Comparison of ENCODE assay signal across 12 cellular contexts in genomic region chr9:71760901-71761300, GRCh38. TPM values are rescaled to one million over a fixed set of nuclear protein-coding genes. Genes with fewer than 3 reads are reported as not detected.
A peak's percentile ranks its signal among the peaks of the same experiment; 100 is the strongest.
DNase-seq lines count a peak whose midpoint lies in the region; ATAC-seq and TF ChIP-seq lines count a peak whose summit lies in the region.
"Had no signal": no experiment of that assay in that cellular context is flagged by ENCODE, and none has a peak within 500 bp of the region (broad histone marks: within the 10 kb centered on the region; RNA-seq: fewer than 3 reads in every experiment).

No MANE protein-coding gene starts in this region.

- DNase-seq in activated CD4-positive, alpha-beta memory T cell treated with anti-CD3 and anti-CD28 coated beads for 36 hours: no peak
- DNase-seq in activated CD4-positive, alpha-beta memory T cell treated with anti-CD3 and anti-CD28 coated beads, Interleukin-2, amount 10 ng/mL, durations not matched to agents 7 days and 5 days: no peak
- DNase-seq in NCI-H510A treated with DMSO at 0.1 percent for 48 hours (lab: John Stamatoyannopoulos, UW): peak; percentile 63
- no peak for DNase-seq in hepatocyte (ENCODE audit: low spot score)
- DNase-seq in psoas muscle: peak in 1 of 2 donors; percentile 23
- DNase-seq in LoVo (ENCODE audit: low spot score): no peak
- no peak for DNase-seq in stimulated activated CD4-positive, alpha-beta T cell treated with anti-CD3 and anti-CD28 coated beads, Interleukin-4, amount 100 ng/mL, for 4 hours
- no peak for DNase-seq in D341Med (ENCODE audit: low spot score)
- DNase-seq: activated CD8-positive, alpha-beta memory T cell treated with anti-CD3 and anti-CD28 coated beads, Interleukin-2, amount 50 U/mL, for 48 hours; NCI-H1048 had no signal

- H3K27me3 Mint-ChIP-seq in activated CD4-positive, alpha-beta memory T cell treated with anti-CD3 and anti-CD28 coated beads for 36 hours: no peaks in the 10 kb centered on the region
- H3K27me3 Mint-ChIP-seq in activated CD4-positive, alpha-beta memory T cell treated with anti-CD3 and anti-CD28 coated beads, Interleukin-2, amount 10 ng/mL, durations not matched to agents 7 days and 5 days: no peaks in the 10 kb centered on the region
- H3K27me3 Mint-ChIP-seq: dendritic cell treated with granulocyte-macrophage colony-stimulating factor and Interleukin-4, amounts not matched to agents 40 ng/mL and 50 ng/mL, for 4 days had no signal

- H3K9me3 Mint-ChIP-seq in activated CD4-positive, alpha-beta memory T cell treated with anti-CD3 and anti-CD28 coated beads for 36 hours: no peaks in the 10 kb centered on the region
- no peaks in the 10 kb centered on the region for H3K9me3 Mint-ChIP-seq in activated CD4-positive, alpha-beta memory T cell treated with anti-CD3 and anti-CD28 coated beads, Interleukin-2, amount 10 ng/mL, durations not matched to agents 7 days and 5 days
- H3K9me3 Mint-ChIP-seq: dendritic cell treated with granulocyte-macrophage colony-stimulating factor and Interleukin-4, amounts not matched to agents 40 ng/mL and 50 ng/mL, for 4 days had no signal

- intact Hi-C loops in activated CD4-positive, alpha-beta memory T cell treated with anti-CD3 and anti-CD28 coated beads for 36 hours (cut with micrococcal nuclease): no loop called here
- intact Hi-C loops in psoas muscle (cut with DNase I): loop anchor here in 1 of 2 donors (5.0 kb wide), 1 partner anchor 44 kb away; no protein-coding TSS in a partner anchor

- H2AFZ ChIP-seq in hepatocyte: no peak overlapping the region

- POLR2A ChIA-PET in activated CD4-positive, alpha-beta memory T cell treated with anti-CD3 and anti-CD28 coated beads for 36 hours (lab: Charles Lee): no interaction called here
- POLR2A ChIA-PET in activated CD4-positive, alpha-beta memory T cell treated with anti-CD3 and anti-CD28 coated beads, Interleukin-2, amount 10 ng/mL, durations not matched to agents 7 days and 5 days (lab: Charles Lee): no interaction called here

- H3K27ac Mint-ChIP-seq in activated CD4-positive, alpha-beta memory T cell treated with anti-CD3 and anti-CD28 coated beads for 36 hours: peak overlapping the region; percentile 21
- H3K27ac Mint-ChIP-seq in activated CD4-positive, alpha-beta memory T cell treated with anti-CD3 and anti-CD28 coated beads, Interleukin-2, amount 10 ng/mL, durations not matched to agents 7 days and 5 days: no peak overlapping the region
- H3K27ac Mint-ChIP-seq: dendritic cell treated with granulocyte-macrophage colony-stimulating factor and Interleukin-4, amounts not matched to agents 40 ng/mL and 50 ng/mL, for 4 days had no signal

- 60% methylated on average over 5 of the region's 5 CpGs for WGBS in hepatocyte (ENCODE audit: low lambda C conversion rate, missing lambda C conversion rate)
- 37 to 46% (median 42%) methylated on average over 5 of the region's 5 CpGs for WGBS in psoas muscle, 3 donors

- H3K79me2 ChIP-seq in hepatocyte: peaks cover 95% of the 10 kb centered on the region

- H3K4me1 Mint-ChIP-seq in activated CD4-positive, alpha-beta memory T cell treated with anti-CD3 and anti-CD28 coated beads for 36 hours (ENCODE audit: low read depth): peaks cover 84% of the 10 kb centered on the region
- H3K4me1 Mint-ChIP-seq in activated CD4-positive, alpha-beta memory T cell treated with anti-CD3 and anti-CD28 coated beads, Interleukin-2, amount 10 ng/mL, durations not matched to agents 7 days and 5 days: peaks cover 84% of the 10 kb centered on the region

- CTCF ChIA-PET in activated CD4-positive, alpha-beta memory T cell treated with anti-CD3 and anti-CD28 coated beads for 36 hours (lab: Charles Lee): interaction anchor here (1.1 kb wide), 1 partner anchor 9 kb away, joined by 3 read pairs; no protein-coding TSS in a partner anchor
- CTCF ChIA-PET in activated CD4-positive, alpha-beta memory T cell treated with anti-CD3 and anti-CD28 coated beads, Interleukin-2, amount 10 ng/mL, durations not matched to agents 7 days and 5 days (lab: Charles Lee): interaction anchor here (1.6 to 2.4 kb wide), 2 partner anchors 21 to 156 kb away, joined by 3 to 7 read pairs; no protein-coding TSS in a partner anchor

- H3K4me1 ChIP-seq in hepatocyte (ENCODE audit: insufficient read depth) (peaks cover 84% of the 10 kb centered on the region), psoas muscle (peaks cover 50% of the 10 kb centered on the region)

- ATAC-seq in psoas muscle: peak; percentile 74 to 90 (median 81)

- peak overlapping the region; percentile 74 for H3K27ac ChIP-seq in hepatocyte
- H3K27ac ChIP-seq in psoas muscle: peak overlapping the region; percentile 43
- H3K27ac ChIP-seq: BLaER1 had no signal

- H3K36me3 Mint-ChIP-seq in activated CD4-positive, alpha-beta memory T cell treated with anti-CD3 and anti-CD28 coated beads for 36 hours: peaks cover 16% of the 10 kb centered on the region
- peaks cover 64% of the 10 kb centered on the region for H3K36me3 Mint-ChIP-seq in activated CD4-positive, alpha-beta memory T cell treated with anti-CD3 and anti-CD28 coated beads, Interleukin-2, amount 10 ng/mL, durations not matched to agents 7 days and 5 days (ENCODE audit: low read depth)

- TF ChIP-seq CTCF in hepatocyte (IDR thresholded peaks at IDR 0.05; ENCODE audit: poor library complexity): no peak
- TF ChIP-seq CTCF in psoas muscle (IDR thresholded peaks at IDR 0.05): no peak

- H3K4me2 ChIP-seq in hepatocyte: peak overlapping the region; percentile 69
- H3K4me2 ChIP-seq: BLaER1 had no signal

- no peak overlapping the region for H3K4me3 Mint-ChIP-seq in activated CD4-positive, alpha-beta memory T cell treated with anti-CD3 and anti-CD28 coated beads for 36 hours
- no peak overlapping the region for H3K4me3 Mint-ChIP-seq in activated CD4-positive, alpha-beta memory T cell treated with anti-CD3 and anti-CD28 coated beads, Interleukin-2, amount 10 ng/mL, durations not matched to agents 7 days and 5 days
- H3K4me3 Mint-ChIP-seq: dendritic cell treated with granulocyte-macrophage colony-stimulating factor and Interleukin-4, amounts not matched to agents 40 ng/mL and 50 ng/mL, for 4 days had no signal

- H4K20me1 ChIP-seq in hepatocyte (ENCODE audit: insufficient read depth, poor library complexity, severe bottlenecking): peaks cover 21% of the 10 kb centered on the region

- H3K36me3 ChIP-seq in hepatocyte (replicated peaks; ENCODE audit: insufficient read depth, low read depth) (no peaks in the 10 kb centered on the region), psoas muscle (ENCODE audit: insufficient read depth in 1 of 2, low read depth in 1 of 2) (no peaks in the 10 kb centered on the region)
- H3K36me3 ChIP-seq: BLaER1 had no signal

- H3K9me3 ChIP-seq in hepatocyte (ENCODE audit: low read depth) (no peaks in the 10 kb centered on the region), psoas muscle (no peaks in the 10 kb centered on the region)
- H3K9me3 ChIP-seq: BLaER1 had no signal

- H3K4me3 ChIP-seq in hepatocyte (no peak overlapping the region), psoas muscle (no peak overlapping the region)
- H3K4me3 ChIP-seq: BLaER1 had no signal

- no peaks in the 10 kb centered on the region for H3K27me3 ChIP-seq in hepatocyte
- no peaks in the 10 kb centered on the region for H3K27me3 ChIP-seq in psoas muscle (ENCODE audit: insufficient read depth in 3 of 3, low read length in 2 of 3)
- H3K27me3 ChIP-seq: BLaER1 had no signal

- no peaks in the 10 kb centered on the region for H3K9me2 ChIP-seq in hepatocyte (replicated peaks; ENCODE audit: insufficient read depth)

RNA-seq across cellular contexts. Expression of gene CEMIP2, which starts 7.4 kb away (rescaled TPM):
- total RNA-seq in activated CD4-positive, alpha-beta memory T cell treated with anti-CD3 and anti-CD28 coated beads for 36 hours: 10 to 100 TPM; 56.5 to 70.1 TPM
- total RNA-seq in activated CD4-positive, alpha-beta memory T cell treated with anti-CD3 and anti-CD28 coated beads, Interleukin-2, amount 10 ng/mL, durations not matched to agents 7 days and 5 days: 100 to 1,000 TPM; 137 to 140 TPM
- total RNA-seq in hepatocyte (94.2 and 100 TPM in 2 replicates), psoas muscle (10 to 100 TPM in 3 of 4 donors, 1 to 10 TPM in 1; 9.6 to 20.3 (median 16.2) TPM)
- polyA plus RNA-seq in hepatocyte (45.2 and 47.9 TPM in 2 replicates), psoas muscle (1 to 10 TPM; 5.9 to 7.6 (median 6.9) TPM)
